In the genomic region with DNA sequence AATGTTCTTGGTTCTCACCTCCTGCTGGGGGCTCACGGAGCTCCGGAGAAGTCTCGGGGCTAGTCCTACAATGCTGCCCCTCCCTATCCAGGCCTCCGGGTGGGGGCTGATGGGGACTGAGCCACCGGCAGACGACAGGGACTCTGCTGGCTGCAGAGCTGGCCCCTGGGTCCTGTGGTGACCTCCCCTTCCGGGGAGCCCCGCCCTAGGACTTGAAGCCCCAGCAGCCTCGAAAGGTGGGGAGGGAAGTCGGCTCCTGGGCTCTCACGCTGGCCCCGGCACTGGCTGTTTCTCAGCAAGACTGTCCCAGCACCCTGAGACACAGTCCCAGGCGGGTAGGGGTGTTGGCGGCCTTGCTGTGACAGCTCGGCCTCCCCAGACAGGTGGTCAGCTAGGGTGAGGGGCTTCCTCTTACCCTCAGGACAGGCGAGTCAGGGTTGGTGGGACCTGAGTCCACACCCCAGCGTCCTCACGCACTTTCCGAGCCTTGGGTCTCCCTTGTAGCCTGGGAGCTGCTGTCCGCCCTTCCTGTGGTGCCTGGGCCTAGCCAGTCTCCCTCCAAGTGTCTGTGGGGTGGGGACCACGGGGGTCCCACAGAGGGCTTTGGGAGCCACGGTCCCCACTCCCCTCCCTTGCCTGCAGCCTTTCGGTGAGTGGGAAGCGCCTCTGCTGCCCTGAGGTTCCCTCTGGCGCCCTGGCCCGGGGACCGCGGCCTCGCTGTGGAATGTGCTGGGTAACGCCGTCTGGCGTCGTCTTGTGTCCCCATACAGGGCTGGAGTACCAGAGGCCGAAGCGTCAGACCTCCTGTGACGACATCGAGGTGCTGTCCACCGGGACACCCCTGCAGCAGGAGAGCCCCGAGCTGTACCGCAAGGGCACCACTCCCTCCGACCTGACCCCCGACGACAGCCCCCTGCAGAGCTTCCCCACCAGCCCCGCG, we compare ENCODE assay signal across 36 cellular contexts.
"Had no signal": no experiment of that assay in that cellular context is flagged by ENCODE, and none has a peak within 500 bp of the region (broad histone marks: within the 10 kb centered on the region; RNA-seq: fewer than 3 reads in every experiment).

No MANE protein-coding gene starts in this region.

- H3K9me3 Mint-ChIP-seq: activated B cell treated with CpG ODN at 0.5 μM for 24 hours; activated CD4-positive, alpha-beta memory T cell treated with anti-CD3 and anti-CD28 coated beads for 36 hours; activated naive CD4-positive, alpha-beta T cell treated with anti-CD3 and anti-CD28 coated beads for 36 hours; activated naive CD4-positive, alpha-beta T cell treated with anti-CD3 and anti-CD28 coated beads, Interleukin-2, amount 50 U/mL, for 72 hours; activated T-cell treated with anti-CD3 and anti-CD28 coated beads, Interleukin-2, amount 50 U/mL, for 4 hours; activated T-helper 1 cell treated with anti-CD3 and anti-CD28 coated beads, Interleukin-12 subunit alpha, Interleukin-12 subunit beta, Interleukin-2, Interleukin-4 antibody, amounts not matched to agents 30 ng/mL and 10 ng/mL and 1 ng/mL, durations not matched to agents 14 hours and 24 hours and 36 hours had no signal

- H3K4me1 ChIP-seq: adrenal gland, body of pancreas, breast epithelium had no signal

- H3K36me3 ChIP-seq: adrenal gland, breast epithelium had no signal

- H2AFZ ChIP-seq: PC-9 had no signal

- H3K4me2 ChIP-seq: PC-9 had no signal

- H3K27me3 ChIP-seq: adrenal gland, body of pancreas had no signal

- H3K27ac Mint-ChIP-seq: activated B cell treated with CpG ODN at 0.5 μM for 24 hours; activated CD4-positive, alpha-beta memory T cell treated with anti-CD3 and anti-CD28 coated beads for 36 hours; activated naive CD4-positive, alpha-beta T cell treated with anti-CD3 and anti-CD28 coated beads for 36 hours; activated naive CD4-positive, alpha-beta T cell treated with anti-CD3 and anti-CD28 coated beads, Interleukin-2, amount 50 U/mL, for 72 hours; activated T-helper 1 cell treated with anti-CD3 and anti-CD28 coated beads, Interleukin-12 subunit alpha, Interleukin-12 subunit beta, Interleukin-2, Interleukin-4 antibody, amounts not matched to agents 30 ng/mL and 10 ng/mL and 1 ng/mL, durations not matched to agents 14 hours and 24 hours and 36 hours had no signal

- H3K4me3 Mint-ChIP-seq: activated B cell treated with CpG ODN at 0.5 μM for 24 hours; activated CD4-positive, alpha-beta memory T cell treated with anti-CD3 and anti-CD28 coated beads for 36 hours; activated naive CD4-positive, alpha-beta T cell treated with anti-CD3 and anti-CD28 coated beads for 36 hours; activated T-cell treated with anti-CD3 and anti-CD28 coated beads, Interleukin-2, amount 50 U/mL, for 4 hours; activated T-helper 1 cell treated with anti-CD3 and anti-CD28 coated beads, Interleukin-12 subunit alpha, Interleukin-12 subunit beta, Interleukin-2, Interleukin-4 antibody, amounts not matched to agents 30 ng/mL and 10 ng/mL and 1 ng/mL, durations not matched to agents 14 hours and 24 hours and 36 hours had no signal

- H3K36me3 Mint-ChIP-seq: activated CD4-positive, alpha-beta memory T cell treated with anti-CD3 and anti-CD28 coated beads for 36 hours; activated naive CD4-positive, alpha-beta T cell treated with anti-CD3 and anti-CD28 coated beads, Interleukin-2, amount 50 U/mL, for 72 hours had no signal

- H3K27ac ChIP-seq: adrenal gland, body of pancreas, breast epithelium, PC-9, RWPE1, VCaP had no signal

- ATAC-seq: activated naive CD4-positive, alpha-beta T cell treated with anti-CD3 and anti-CD28 coated beads, Interleukin-2, amount 50 U/mL, for 72 hours; activated T-cell treated with anti-CD3 and anti-CD28 coated beads, Interleukin-2, amount 50 U/mL, for 4 hours; body of pancreas; Right ventricle myocardium inferior had no signal

- FAIRE-seq: astrocyte, RCC 7860 had no signal

- H3K4me3 ChIP-seq: adrenal gland, body of pancreas, breast epithelium, PC-9 had no signal

- H3K9me3 ChIP-seq: adrenal gland, body of pancreas, breast epithelium had no signal

- DNase-seq: activated B cell treated with CpG ODN at 0.5 μM for 24 hours; activated CD4-positive, alpha-beta memory T cell treated with anti-CD3 and anti-CD28 coated beads for 36 hours; activated CD4-positive, alpha-beta T cell treated with anti-CD3 and anti-CD28 coated beads for 4 hours; activated CD4-positive, alpha-beta T cell treated with anti-CD3 and anti-CD28 coated beads, Interleukin-2, amount 50 U/mL, for 1 hour; activated CD4-positive, CD25-positive, alpha-beta regulatory T cell treated with anti-CD3 and anti-CD28 coated beads, Interleukin-2, amount 50 U/mL, for 72 hours; activated CD8-positive, alpha-beta memory T cell treated with anti-CD3 and anti-CD28 coated beads, Interleukin-2, amount 50 U/mL, for 4 hours; activated gamma-delta T cell treated with Interleukin-2 at 50 U/mL for 16 hours; activated naive CD4-positive, alpha-beta T cell treated with anti-CD3 and anti-CD28 coated beads for 36 hours; activated T-cell treated with anti-CD3 and anti-CD28 coated beads for 4 hours; activated T-cell treated with anti-CD3 and anti-CD28 coated beads, Interleukin-2, amount 50 U/mL, for 4 hours; adrenal gland; body of pancreas; Karpas-422; NCI-H1048; NCI-H1105 treated with DMSO at 0.1 percent for 48 hours; NCI-H1436; NCI-H1694; NCI-H1930; NCI-H2081 treated with DMSO at 0.1 percent for 48 hours; NCI-H226; NCI-H446 treated with DMSO at 0.1 percent for 48 hours; NCI-H69; NK-92 treated with Interleukin-12 subunit alpha and Interleukin-12 subunit beta, amount 100 ng/mL, for 24 hours; PC-9; SW 1271; T-helper 1 cell; T-helper 2 cell; T-helper 9 cell had no signal

- H3K4me1 Mint-ChIP-seq: activated B cell treated with CpG ODN at 0.5 μM for 24 hours had no signal
